ENCODE assay signal across 8 cellular contexts in genomic region chr12:42325326-42325775, GRCh38. TPM values are rescaled to one million over a fixed set of nuclear protein-coding genes. Genes with fewer than 3 reads are reported as not detected.
DNase-seq lines count a peak whose midpoint lies in the region; ATAC-seq and TF ChIP-seq lines count a peak whose summit lies in the region.

No MANE protein-coding gene starts in this region.

- H3K4me1 ChIP-seq in effector memory CD4-positive, alpha-beta T cell (ENCODE audit: control insufficient read depth, insufficient read depth, low read length, poor library complexity, severe bottlenecking) = peaks cover 12% of the 10 kb centered on the region

- H3K27me3 ChIP-seq in BJ (ENCODE audit: control insufficient read depth, insufficient read depth, low read length) = no peaks in the 10 kb centered on the region
- no peaks in the 10 kb centered on the region for H3K27me3 ChIP-seq in effector memory CD4-positive, alpha-beta T cell (replicated peaks; ENCODE audit: control insufficient read depth, insufficient read depth, low read length, poor library complexity, severe bottlenecking)
- H3K27me3 ChIP-seq in neural cell (ENCODE audit: insufficient read depth, low read depth, low read length) = no peaks in the 10 kb centered on the region

- H4K20me1 ChIP-seq in neural cell (ENCODE audit: insufficient read depth) = no peaks in the 10 kb centered on the region

- ATAC-seq in HG02981 (IDR thresholded peaks at IDR 0.05; ENCODE audit: unreplicated experiment) = no peak

- TF ChIP-seq RAD21 in neural cell (conservative IDR thresholded peaks at IDR 0.05) = no peak

- DNase-seq in BJ (ENCODE audit: low read depth) (no peak), NCI-H2227 (lab: John Stamatoyannopoulos, UW; ENCODE audit: unreplicated experiment) (peak; percentile 18), NCI-H1930 (lab: John Stamatoyannopoulos, UW) (no peak), SKM-1 (lab: John Stamatoyannopoulos, UW; ENCODE audit: unreplicated experiment) (no peak), foreskin melanocyte (no peak)
- DNase-seq in effector memory CD4-positive, alpha-beta T cell = no peak

- no peak for TF ChIP-seq EP300 in neural cell (conservative IDR thresholded peaks at IDR 0.05; ENCODE audit: poor library complexity, severe bottlenecking)

- H3K4me3 ChIP-seq in BJ (ENCODE audit: low read depth, low read length) (peak overlapping the region; percentile 75), neural cell (ENCODE audit: low read length) (peak overlapping the region; percentile 92)
- peak overlapping the region; percentile 62 for H3K4me3 ChIP-seq in effector memory CD4-positive, alpha-beta T cell (ENCODE audit: insufficient read depth, low read depth, low read length, poor library complexity, severe bottlenecking)

- peaks cover 51% of the 10 kb centered on the region for H3K79me2 ChIP-seq in neural cell (replicated peaks; ENCODE audit: insufficient read depth, low read length)

- no peaks in the 10 kb centered on the region for H3F3A ChIP-seq in neural cell (ENCODE audit: insufficient read depth, low read length, poor library complexity, severe bottlenecking)

- H3K36me3 ChIP-seq in BJ (ENCODE audit: control insufficient read depth, insufficient read depth, low read length) = no peaks in the 10 kb centered on the region
- H3K36me3 ChIP-seq in effector memory CD4-positive, alpha-beta T cell (ENCODE audit: control insufficient read depth, insufficient read depth, low read length) = peaks cover 10% of the 10 kb centered on the region
- H3K36me3 ChIP-seq in neural cell (ENCODE audit: insufficient read depth, low read length) = no peaks in the 10 kb centered on the region

- POLR2A ChIA-PET in BJ (lab: Charles Lee) = no interaction called here

- peak overlapping the region; percentile 94 for H3K9ac ChIP-seq in neural cell (ENCODE audit: low read length)

- no peaks in the 10 kb centered on the region for H3K9me3 ChIP-seq in effector memory CD4-positive, alpha-beta T cell (ENCODE audit: control insufficient read depth, low read length)
- H3K9me3 ChIP-seq in neural cell (ENCODE audit: low read length) = no peaks in the 10 kb centered on the region

- CTCF ChIA-PET in BJ (lab: Yijun Ruan, JAX) = interaction anchor here (1.3 kb wide), 1 partner anchor 10 kb away, joined by 3 read pairs; no protein-coding TSS in a partner anchor

- peak overlapping the region; percentile 92 for H3K4me2 ChIP-seq in neural cell (ENCODE audit: low read length)

- no peaks in the 10 kb centered on the region for H3K9me2 ChIP-seq in neural cell (ENCODE audit: insufficient read depth, low read length)

- peak overlapping the region; percentile 75 for H3K27ac ChIP-seq in effector memory CD4-positive, alpha-beta T cell (ENCODE audit: insufficient read depth, low read length, poor library complexity, severe bottlenecking)
- peak overlapping the region; percentile 79 for H3K27ac ChIP-seq in neural cell (ENCODE audit: low read length)

- peak overlapping the region; percentile 100 for H2AFZ ChIP-seq in neural cell (ENCODE audit: low read depth, low read length)

- TF ChIP-seq CTCF in BJ (IDR thresholded peaks at IDR 0.05; ENCODE audit: insufficient read depth, low read depth, low read length) = no peak
- no peak for TF ChIP-seq CTCF in neural cell (IDR thresholded peaks at IDR 0.05; ENCODE audit: poor library complexity, severe bottlenecking)

TF ChIP-seq in neural cell, 6 proteins besides CTCF, POLR2A, EP300 and RAD21:
- TF ChIP-seq TAF1 (IDR thresholded peaks at IDR 0.05; ENCODE audit: low read depth) (no peak), EZH2 (IDR thresholded peaks at IDR 0.05; ENCODE audit: borderline replicate concordance, insufficient read depth, low read length, poor library complexity, severe bottlenecking) (no peak)

RNA-seq across cellular contexts. Expression of gene ZCRB1, which starts 0.5 kb away (rescaled TPM):
- polyA plus RNA-seq in BJ (2011; rRNA removed) (48.2 and 65.5 TPM in 2 replicates), neural cell (65.3 and 83.9 TPM in 2 replicates)
- polyA minus RNA-seq in BJ (2011; rRNA and poly(A)+ RNA removed) = 16.7 and 19.3 TPM in 2 replicates
- 18.5 and 25.6 TPM in 2 replicates for polyA minus RNA-seq in neural cell

RNA-seq across cellular contexts. Expression of gene PPHLN1, which starts 0.6 kb away (rescaled TPM):
- polyA plus RNA-seq in BJ (2011; rRNA removed) = 29.1 and 60.6 TPM in 2 replicates
- 14.0 and 17.3 TPM in 2 replicates for polyA minus RNA-seq in BJ (2011; rRNA and poly(A)+ RNA removed)
- polyA plus RNA-seq in neural cell = 173 and 192 TPM in 2 replicates
- 123 and 151 TPM in 2 replicates for polyA minus RNA-seq in neural cell
